ENCODE assay signal across 9 cellular contexts in the genomic region with DNA sequence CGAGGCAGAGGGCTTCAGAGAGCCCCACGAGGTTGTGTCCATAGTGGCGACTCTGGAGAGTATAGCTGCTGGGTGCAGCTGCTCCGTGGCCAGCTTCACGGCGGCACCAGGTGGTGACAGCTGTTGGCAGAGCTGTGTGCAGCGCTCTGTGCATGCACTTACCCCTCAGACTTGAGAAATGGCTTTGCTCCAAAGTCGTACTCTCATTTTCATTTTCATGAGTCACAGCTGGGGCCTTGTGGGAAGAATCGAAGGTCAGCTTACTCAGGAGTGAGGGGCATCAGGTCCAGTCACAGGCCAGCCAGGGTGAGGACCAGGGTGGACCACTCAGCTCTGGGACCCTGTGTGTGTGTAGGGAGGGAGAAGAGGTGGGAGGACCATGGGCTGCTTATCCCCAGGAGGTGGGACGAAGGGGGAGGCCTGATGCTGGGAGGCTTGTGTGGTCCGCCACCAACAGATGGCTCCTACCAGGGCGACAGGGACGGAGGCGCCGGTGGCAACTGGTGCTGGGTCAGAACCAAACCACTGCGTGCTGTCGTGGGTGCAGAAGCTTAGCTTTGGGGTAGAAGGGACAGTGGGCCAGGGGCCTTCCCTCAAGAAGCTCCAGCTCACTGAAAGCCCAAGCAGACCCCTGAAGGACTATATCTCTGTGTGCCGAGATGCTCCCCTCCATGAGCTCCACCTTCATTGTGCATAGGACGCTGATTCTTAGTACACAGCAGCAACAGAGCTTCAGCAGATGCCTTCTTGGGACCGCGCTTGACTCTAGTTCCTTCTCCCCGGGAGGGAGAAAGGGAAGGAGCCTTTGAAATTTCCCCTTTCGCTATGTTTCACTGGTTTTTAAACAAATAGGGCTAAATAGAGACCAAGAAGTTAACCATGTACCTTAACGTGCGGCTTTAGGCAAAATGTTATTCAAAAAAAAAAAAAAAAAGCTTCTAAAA.
A peak's percentile ranks its signal among the peaks of the same experiment; 100 is the strongest.
DNase-seq lines count a peak whose midpoint lies in the region; ATAC-seq and TF ChIP-seq lines count a peak whose summit lies in the region.
"Had no signal": no experiment of that assay in that cellular context is flagged by ENCODE, and none has a peak within 500 bp of the region (broad histone marks: within the 10 kb centered on the region; RNA-seq: fewer than 3 reads in every experiment).

No MANE protein-coding gene starts in this region.

- no peak overlapping the region for H3K18ac ChIP-seq in mesendoderm (ENCODE audit: low read length)

- H3K27me3 ChIP-seq in KMS-11 (ENCODE audit: insufficient read depth, low read depth) (no peaks in the 10 kb centered on the region), mesendoderm (ENCODE audit: insufficient read depth, low read length, poor library complexity) (no peaks in the 10 kb centered on the region)

- H4K8ac ChIP-seq in mesendoderm (ENCODE audit: low read depth, low read length) = no peak overlapping the region

- no peak overlapping the region for H3K23ac ChIP-seq in mesendoderm (ENCODE audit: low read length)

- H3K9ac ChIP-seq in KMS-11 (peak overlapping the region; percentile 28; the same call in 1 of the 2 replicates), mesendoderm (ENCODE audit: low read length) (no peak overlapping the region)

- H3K4me3 ChIP-seq in KMS-11 (IDR thresholded peaks at IDR 0.05; ENCODE audit: insufficient read depth, low read depth, low read length) (no peak overlapping the region), mesendoderm (ENCODE audit: low read length) (no peak overlapping the region)
- H3K4me3 ChIP-seq: A549 had no signal

- H3K4me2 ChIP-seq in KMS-11 (peak overlapping the region; percentile 66), mesendoderm (ENCODE audit: low read length) (no peak overlapping the region)
- H3K4me2 ChIP-seq: A549 had no signal

- no peak overlapping the region for H2BK5ac ChIP-seq in mesendoderm (ENCODE audit: low read length)

- no peak overlapping the region for H2BK15ac ChIP-seq in mesendoderm (replicated peaks; ENCODE audit: low read depth)

- TF ChIP-seq CTCF in KMS-11 (conservative IDR thresholded peaks at IDR 0.05; ENCODE audit: low read depth, low read length) = no peak

- H3K4ac ChIP-seq in mesendoderm (ENCODE audit: low read depth, low read length) = no peak overlapping the region

- H3K56ac ChIP-seq in mesendoderm (ENCODE audit: low read length) = no peak overlapping the region

- H2AK5ac ChIP-seq in mesendoderm (ENCODE audit: low read length) = no peak overlapping the region

- no CpG with 5 or more reads among the region's 25 CpGs for WGBS in mesendoderm (ENCODE audit: extremely low coverage, insufficient coverage, low lambda C conversion rate)

- no peaks in the 10 kb centered on the region for H4K20me1 ChIP-seq in KMS-11 (ENCODE audit: insufficient read depth)

- no peaks in the 10 kb centered on the region for H3K79me1 ChIP-seq in mesendoderm (ENCODE audit: low read length)

- peak overlapping the region; percentile 32; the same call in 1 of the 2 replicates for H2AFZ ChIP-seq in KMS-11 (ENCODE audit: low read depth)

- no peak overlapping the region for H4K5ac ChIP-seq in mesendoderm (ENCODE audit: low read length)

- H3K27ac ChIP-seq in KMS-11 = peak overlapping the region; percentile 65
- H3K27ac ChIP-seq in mesendoderm (ENCODE audit: low read depth, low read length) = no peak overlapping the region
- H3K27ac ChIP-seq: A549 had no signal

- H3K4me1 ChIP-seq in KMS-11 (ENCODE audit: low read depth, poor library complexity, severe bottlenecking) = peaks cover 79% of the 10 kb centered on the region
- H3K4me1 ChIP-seq in mesendoderm (ENCODE audit: control insufficient read depth, low read depth, low read length) = no peaks in the 10 kb centered on the region
- H3K4me1 ChIP-seq: A549 had no signal

- no peak overlapping the region for H2BK120ac ChIP-seq in mesendoderm (ENCODE audit: low read depth, low read length)

- ATAC-seq in GM21529 (IDR thresholded peaks at IDR 0.05; ENCODE audit: unreplicated experiment) = peak; percentile 56
- ATAC-seq: A549 had no signal

- H3K36me3 ChIP-seq in KMS-11 (ENCODE audit: insufficient read depth) = no peaks in the 10 kb centered on the region
- H3K36me3 ChIP-seq in mesendoderm (ENCODE audit: control insufficient read depth, insufficient read depth, low read length) = no peaks in the 10 kb centered on the region

- DNase-seq in NCI-H2107 (lab: John Stamatoyannopoulos, UW) = peak; percentile 8
- DNase-seq in NCI-H2107 treated with DMSO at 0.1 percent for 48 hours (lab: John Stamatoyannopoulos, UW; ENCODE audit: unreplicated experiment) = no peak
- DNase-seq in dermis blood vessel endothelial cell = peak; percentile 10
- peak; percentile 33 for DNase-seq in stimulated activated CD4-positive, alpha-beta T cell treated with anti-CD3 and anti-CD28 coated beads, Interleukin-4, amount 100 ng/mL, for 24 hours
- no peak for DNase-seq in mesendoderm
- no peak for DNase-seq in NCI-H748 (lab: John Stamatoyannopoulos, UW; ENCODE audit: unreplicated experiment)

- 0 out of 2 replicates have a peak, but pooled peaks cover 6% of the 10 kb centered on the region for H3K79me2 ChIP-seq in KMS-11 (ENCODE audit: insufficient read depth, low read depth)
- no peaks in the 10 kb centered on the region for H3K79me2 ChIP-seq in mesendoderm (ENCODE audit: control insufficient read depth, insufficient read depth, low read length)

Comparison
In these comparisons a context has a peak if more than half of its experiments do, and no peak if none do; other contexts are left out.
1. DNase-seq: peak in NCI-H2107 (single experiment), dermis blood vessel endothelial cell (single experiment) and stimulated activated CD4-positive, alpha-beta T cell treated with anti-CD3 and anti-CD28 coated beads, Interleukin-4, amount 100 ng/mL, for 24 hours (single experiment); none in NCI-H2107 treated with DMSO at 0.1 percent for 48 hours (single experiment), mesendoderm (single experiment) and NCI-H748 (single experiment).